Comparison of ENCODE assay signal across 2 cellular contexts in the genomic region with DNA sequence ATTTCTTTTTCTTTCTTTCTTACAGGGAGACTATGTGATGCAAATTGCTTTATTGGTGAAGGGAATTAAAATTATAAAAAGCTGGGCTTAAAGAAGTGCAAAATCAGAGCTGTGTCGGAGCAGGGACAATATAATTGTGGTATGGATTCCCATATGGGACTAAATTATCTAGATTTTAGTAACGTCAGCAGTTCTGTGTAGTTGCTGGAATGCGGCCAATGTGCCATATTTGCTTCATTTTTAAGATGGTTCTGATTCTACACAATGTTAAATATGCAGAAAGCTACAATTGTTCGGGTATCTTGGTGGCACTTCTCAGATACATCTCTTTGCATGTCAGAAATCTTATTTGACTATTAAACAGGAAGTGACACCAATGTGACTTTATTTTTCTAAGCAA.
A peak's percentile ranks its signal among the peaks of the same experiment; 100 is the strongest.
TF ChIP-seq lines count a peak whose summit lies in the region.

No MANE protein-coding gene starts in this region.

TF ChIP-seq in HepG2, 621 proteins besides CTCF, POLR2A, EP300 and RAD21:
- TF ChIP-seq MAFK (conservative IDR thresholded peaks at IDR 0.05 in 1 of 2, IDR thresholded peaks at IDR 0.05 in 1 of 2; ENCODE audit: low read length in 2 of 2) (peak; percentile 13 to 72; a peak in 2 of 4 replicates), SNRNP70 (IDR thresholded peaks at IDR 0.05; ENCODE audit: low read depth, low read length) (no peak), ASH2L (IDR thresholded peaks at IDR 0.05; ENCODE audit: insufficient read length, low read depth, low read length) (no peak), MAFF (IDR thresholded peaks at IDR 0.05; ENCODE audit: low read depth, low read length) (peak; percentile 60)
TF ChIP-seq in HepG2: peak in this region for 2.

TF ChIP-seq in K562, 482 proteins besides CTCF, POLR2A, EP300 and RAD21:
- peak; percentile 4; the same call in 1 of the 2 replicates for TF ChIP-seq ZNF316 (IDR thresholded peaks at IDR 0.05)
- TF ChIP-seq, protein P1, sequence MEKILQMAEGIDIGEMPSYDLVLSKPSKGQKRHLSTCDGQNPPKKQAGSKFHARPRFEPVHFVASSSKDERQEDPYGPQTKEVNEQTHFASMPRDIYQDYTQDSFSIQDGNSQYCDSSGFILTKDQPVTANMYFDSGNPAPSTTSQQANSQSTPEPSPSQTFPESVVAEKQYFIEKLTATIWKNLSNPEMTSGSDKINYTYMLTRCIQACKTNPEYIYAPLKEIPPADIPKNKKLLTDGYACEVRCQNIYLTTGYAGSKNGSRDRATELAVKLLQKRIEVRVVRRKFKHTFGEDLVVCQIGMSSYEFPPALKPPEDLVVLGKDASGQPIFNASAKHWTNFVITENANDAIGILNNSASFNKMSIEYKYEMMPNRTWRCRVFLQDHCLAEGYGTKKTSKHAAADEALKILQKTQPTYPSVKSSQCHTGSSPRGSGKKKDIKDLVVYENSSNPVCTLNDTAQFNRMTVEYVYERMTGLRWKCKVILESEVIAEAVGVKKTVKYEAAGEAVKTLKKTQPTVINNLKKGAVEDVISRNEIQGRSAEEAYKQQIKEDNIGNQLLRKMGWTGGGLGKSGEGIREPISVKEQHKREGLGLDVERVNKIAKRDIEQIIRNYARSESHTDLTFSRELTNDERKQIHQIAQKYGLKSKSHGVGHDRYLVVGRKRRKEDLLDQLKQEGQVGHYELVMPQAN (IDR thresholded peaks at IDR 0.05; ENCODE audit: borderline replicate concordance) = no peak
